ENCODE assay signal across 14 cellular contexts in the genomic region with DNA sequence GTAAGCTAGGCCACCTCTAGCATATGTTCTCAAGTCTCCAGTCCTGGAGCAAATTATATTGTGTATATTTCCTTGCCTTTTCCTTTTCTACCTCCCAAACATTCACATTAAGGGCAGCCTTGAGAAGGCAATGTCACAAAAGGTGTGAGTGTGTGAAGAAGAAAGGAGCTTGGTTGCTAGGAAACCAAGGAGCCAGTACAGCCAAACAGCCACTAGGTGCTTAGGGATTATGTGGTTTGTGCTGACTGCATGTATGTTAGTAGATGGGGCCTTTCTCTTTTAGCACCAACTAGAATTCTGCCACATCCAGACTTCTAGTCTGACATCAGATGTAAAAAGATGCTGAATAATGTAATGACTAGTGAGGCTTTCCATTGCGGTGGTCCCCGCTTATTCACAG.
A peak's percentile ranks its signal among the peaks of the same experiment; 100 is the strongest.
DNase-seq lines count a peak whose midpoint lies in the region; ATAC-seq, FAIRE-seq and TF ChIP-seq lines count a peak whose summit lies in the region.
"Had no signal": no experiment of that assay in that cellular context is flagged by ENCODE, and none has a peak within 500 bp of the region (broad histone marks: within the 10 kb centered on the region; RNA-seq: fewer than 3 reads in every experiment).

No MANE protein-coding gene starts in this region.

- no peak for FAIRE-seq in RCC 7860 (lab: Jason Lieb, UNC)

- peaks cover 9% of the 10 kb centered on the region for H3K4me1 ChIP-seq in cardiac muscle cell (ENCODE audit: low read depth)
- H3K4me1 ChIP-seq: BE2C, transverse colon had no signal

- H3K9me3 ChIP-seq in cardiac muscle cell (ENCODE audit: low read depth) = no peaks in the 10 kb centered on the region
- H3K9me3 ChIP-seq: BE2C, transverse colon had no signal

- no peak for TF ChIP-seq POLR2A in erythroblast (IDR thresholded peaks at IDR 0.05; ENCODE audit: low read length)

- ATAC-seq in Right ventricle myocardium inferior (no peak), HG03159 (IDR thresholded peaks at IDR 0.05; ENCODE audit: unreplicated experiment) (no peak)

- DNase-seq in cardiac muscle cell (ENCODE audit: low read depth in 1 of 2, low spot score in 1 of 2) = peak; percentile 8 to 51
- no peak for DNase-seq in Right ventricle myocardium inferior (ENCODE audit: missing footprints)
- peak; percentile 17 for DNase-seq in RCC 7860 (ENCODE audit: low spot score)
- DNase-seq in fibroblast of the aortic adventitia (ENCODE audit: low read depth) = peak; percentile 22
- peak; percentile 12 for DNase-seq in stromal cell of bone marrow (ENCODE audit: low read depth)
- DNase-seq in NK-92 (lab: John Stamatoyannopoulos, UW; ENCODE audit: unreplicated experiment) = no peak
- DNase-seq in erythroblast (lab: John Stamatoyannopoulos, UW) = no peak
- DNase-seq: activated CD8-positive, alpha-beta memory T cell treated with anti-CD3 and anti-CD28 coated beads, Interleukin-2, amount 50 U/mL, for 48 hours; BE2C; dorsolateral prefrontal cortex; SHP77 treated with DMSO at 0.1 percent for 48 hours; stimulated activated CD4-positive, alpha-beta T cell treated with anti-CD3 and anti-CD28 coated beads, Interleukin-1b, Interleukin-23, amount 100 ng/mL, for 48 hours; transverse colon had no signal

- H3K36me3 ChIP-seq in cardiac muscle cell = no peaks in the 10 kb centered on the region
- H3K36me3 ChIP-seq: BE2C, transverse colon had no signal

- intact Hi-C loops in Right ventricle myocardium inferior (cut with DNase I) = no loop called here

- H3K27ac ChIP-seq in cardiac muscle cell = no peak overlapping the region
- H3K27ac ChIP-seq: transverse colon had no signal

- TF ChIP-seq CTCF in cardiac muscle cell (IDR thresholded peaks at IDR 0.05; ENCODE audit: low read depth, low read length) (peak; percentile 36), fibroblast of the aortic adventitia (IDR thresholded peaks at IDR 0.05; ENCODE audit: insufficient read depth, low read length) (peak; percentile 40)

- H3K4me3 ChIP-seq in cardiac muscle cell (no peak overlapping the region), fibroblast of the aortic adventitia (ENCODE audit: low read depth, low read length) (no peak overlapping the region)
- H3K4me3 ChIP-seq: dorsolateral prefrontal cortex, transverse colon had no signal

- no peaks in the 10 kb centered on the region for H3K27me3 ChIP-seq in cardiac muscle cell
- H3K27me3 ChIP-seq: BE2C, dorsolateral prefrontal cortex, transverse colon had no signal

Comparison
In these comparisons a context has a peak if more than half of its experiments do, and no peak if none do; other contexts are left out.
1. DNase-seq: peak in cardiac muscle cell (2 of 2), RCC 7860 (single experiment), fibroblast of the aortic adventitia (single experiment) and stromal cell of bone marrow (single experiment); none in Right ventricle myocardium inferior (single experiment), NK-92 (single experiment) and erythroblast (0 of 2).